8 cellular contexts compared by ENCODE assay signal in genomic region chr5:145834554-145834916, GRCh38. TPM values are rescaled to one million over a fixed set of nuclear protein-coding genes. Genes with fewer than 3 reads are reported as not detected.
DNase-seq lines count a peak whose midpoint lies in the region; ATAC-seq and TF ChIP-seq lines count a peak whose summit lies in the region.

No MANE protein-coding gene starts in this region.

- peak overlapping the region; percentile 31 for H3K27ac Mint-ChIP-seq in Calu3 (ENCODE audit: unreplicated experiment)

- H4K20me1 ChIP-seq in Loucy (ENCODE audit: insufficient read depth, low read length, poor library complexity, severe bottlenecking): peaks cover 11% of the 10 kb centered on the region

- no peaks in the 10 kb centered on the region for H3K27me3 Mint-ChIP-seq in Calu3 (ENCODE audit: unreplicated experiment)

- no peak for DNase-seq in Calu3
- no peak for DNase-seq in neuronal stem cell (ENCODE audit: low spot score)
- no peak for DNase-seq in GF-D8 (lab: John Stamatoyannopoulos, UW)
- no peak for DNase-seq in NCI-H1417 treated with DMSO at 0.1 percent for 48 hours (lab: John Stamatoyannopoulos, UW)
- no peak for DNase-seq in HuH-7.5 (ENCODE audit: low spot score)

- no peak overlapping the region for H2BK12ac ChIP-seq in neuronal stem cell (ENCODE audit: low read length)

- H3K18ac ChIP-seq in neuronal stem cell (ENCODE audit: low read length): no peak overlapping the region

- H2AK5ac ChIP-seq in neuronal stem cell (ENCODE audit: low read depth, low read length): no peak overlapping the region

- peaks cover under 1% of the 10 kb centered on the region for H3K79me1 ChIP-seq in neuronal stem cell (ENCODE audit: low read depth, low read length)

- peaks cover 55% of the 10 kb centered on the region for H3K79me2 ChIP-seq in Loucy (ENCODE audit: insufficient read depth, low read length)

- H3K4me1 ChIP-seq in Loucy (ENCODE audit: insufficient read depth, low read length, poor library complexity, severe bottlenecking) (peaks cover 55% of the 10 kb centered on the region), endocrine pancreas (ENCODE audit: control insufficient read depth, insufficient read depth, low read length) (peaks cover 10% of the 10 kb centered on the region), neuronal stem cell (ENCODE audit: control insufficient read depth in 2 of 2, insufficient read depth in 1 of 2, low read depth in 1 of 2, low read length in 2 of 2) (peaks cover 0 to 6% of the 10 kb centered on the region in 2 donors)

- H3K4me3 Mint-ChIP-seq in Calu3 (ENCODE audit: low read depth, unreplicated experiment): peak overlapping the region; percentile 76

- no peak overlapping the region for H3K14ac ChIP-seq in neuronal stem cell (ENCODE audit: low read length)

- H3K9ac ChIP-seq in Loucy (ENCODE audit: low read depth, low read length, poor library complexity, severe bottlenecking): peak overlapping the region; percentile 81
- H3K9ac ChIP-seq in endocrine pancreas (ENCODE audit: control insufficient read depth, insufficient read depth, low read length): peak overlapping the region; percentile 94
- no peak overlapping the region for H3K9ac ChIP-seq in neuronal stem cell (ENCODE audit: low read depth, low read length, poor library complexity)

- H3K27me3 ChIP-seq in Loucy (ENCODE audit: insufficient read depth, low read length, poor library complexity, severe bottlenecking): no peaks in the 10 kb centered on the region
- no peaks in the 10 kb centered on the region for H3K27me3 ChIP-seq in endocrine pancreas (ENCODE audit: control insufficient read depth, insufficient read depth, low read length)
- peaks cover 0 to 30% (median 0%) of the 10 kb centered on the region in 3 experiments for H3K27me3 ChIP-seq in neuronal stem cell (ENCODE audit: control insufficient read depth in 3 of 3, insufficient read depth in 3 of 3, low read depth in 1 of 3, low read length in 3 of 3)

- no peak overlapping the region for H2BK120ac ChIP-seq in neuronal stem cell (ENCODE audit: low read depth, low read length)

- no peak for TF ChIP-seq CTCF in Calu3 (IDR thresholded peaks at IDR 0.05; ENCODE audit: unreplicated experiment)
- no peak for TF ChIP-seq CTCF in Loucy (conservative IDR thresholded peaks at IDR 0.05; ENCODE audit: low read length)

- H2AFZ ChIP-seq in Loucy (ENCODE audit: low read length) (peak overlapping the region; percentile 95), neuronal stem cell (ENCODE audit: low read length) (peak overlapping the region; percentile 94)

- H3K27ac ChIP-seq in neuronal stem cell (replicated peaks; ENCODE audit: low read length): no peak overlapping the region

- no peaks in the 10 kb centered on the region for H3K9me3 Mint-ChIP-seq in Calu3 (ENCODE audit: low read depth, unreplicated experiment)

- BruUV-seq in Calu3 (replicated peaks; lab: Mats Ljungman, UMichigan): no TSS peak

- H3K36me3 Mint-ChIP-seq in Calu3 (ENCODE audit: insufficient read depth, unreplicated experiment): peaks cover 16% of the 10 kb centered on the region

- peak overlapping the region; percentile 98 for H3K4me3 ChIP-seq in Loucy (ENCODE audit: low read length, poor library complexity, severe bottlenecking)
- peak overlapping the region; percentile 75 for H3K4me3 ChIP-seq in endocrine pancreas (ENCODE audit: control insufficient read depth, insufficient read depth, low read length)
- H3K4me3 ChIP-seq in neuronal stem cell (ENCODE audit: low read length in 2 of 2): peak overlapping the region; percentile 43 to 89

- WGBS in neuronal stem cell (ENCODE audit: extremely low coverage in 2 of 2, insufficient read length in 2 of 2, insufficient replicate concordance in 1 of 2), 2 donors: no CpG with 5 or more reads among the region's 10 CpGs

- intact Hi-C loops in Calu3 (cut with micrococcal nuclease; ENCODE audit: unreplicated experiment): loop anchor here (2.0 to 10.0 kb wide), 4 partner anchors 54 to 340 kb away; partner anchors contain the start of gene SH3RF2

- H3K23ac ChIP-seq in neuronal stem cell (ENCODE audit: low read depth, low read length, poor library complexity): no peak overlapping the region

- no peak overlapping the region for H3K4ac ChIP-seq in neuronal stem cell (ENCODE audit: low read length)

- H3K4me1 Mint-ChIP-seq in Calu3 (ENCODE audit: low read depth, unreplicated experiment): peaks cover 73% of the 10 kb centered on the region

- no peak overlapping the region for H2BK15ac ChIP-seq in neuronal stem cell (ENCODE audit: low read length)

- H3K36me3 ChIP-seq in Loucy (ENCODE audit: insufficient read depth, low read length): no peaks in the 10 kb centered on the region
- no peaks in the 10 kb centered on the region for H3K36me3 ChIP-seq in endocrine pancreas (ENCODE audit: control insufficient read depth, insufficient read depth, low read length)
- H3K36me3 ChIP-seq in neuronal stem cell (replicated peaks in 1 of 2; ENCODE audit: control insufficient read depth in 2 of 2, insufficient read depth in 2 of 2, low read length in 2 of 2): no peaks in the 10 kb centered on the region

- CTCF ChIA-PET in Calu3 (lab: Charles Lee): interaction anchor here (0.6 to 2.5 kb wide), 8 partner anchors 9 to 969 kb away, joined by 3 to 8 read pairs (median 4); no protein-coding TSS in a partner anchor

- no peaks in the 10 kb centered on the region for H3F3A ChIP-seq in Loucy (ENCODE audit: low read depth)

- H2BK5ac ChIP-seq in neuronal stem cell (ENCODE audit: low read length): no peak overlapping the region

- H3K9me2 ChIP-seq in Loucy (replicated peaks; ENCODE audit: low read depth, low read length): no peaks in the 10 kb centered on the region

- H3K4me2 ChIP-seq in Loucy (ENCODE audit: low read depth, low read length, poor library complexity, severe bottlenecking) (peak overlapping the region; percentile 80), neuronal stem cell (ENCODE audit: insufficient read depth, low read length, poor library complexity, severe bottlenecking) (peak overlapping the region; percentile 82)

- H4K91ac ChIP-seq in neuronal stem cell (ENCODE audit: low read depth, low read length, poor library complexity): no peak overlapping the region

- no peak overlapping the region for H4K8ac ChIP-seq in neuronal stem cell (ENCODE audit: low read depth, low read length)

- no peak for ATAC-seq in GM21423 (IDR thresholded peaks at IDR 0.05; ENCODE audit: unreplicated experiment)

- H3K9me3 ChIP-seq in Loucy (ENCODE audit: insufficient read depth, low read depth, low read length) (no peaks in the 10 kb centered on the region), endocrine pancreas (ENCODE audit: control insufficient read depth, low read length) (no peaks in the 10 kb centered on the region), neuronal stem cell (replicated peaks in 1 of 2; ENCODE audit: control insufficient read depth in 2 of 2, insufficient read depth in 1 of 2, low read depth in 1 of 2, low read length in 2 of 2) (no peaks in the 10 kb centered on the region)

RNA-seq across cellular contexts. Expression of gene PRELID2, which starts 0.6 kb away (rescaled TPM):
- total RNA-seq in Calu3 (2022): 33.2 and 33.4 TPM in 2 replicates
- polyA plus RNA-seq in neuronal stem cell (2013, experiment 1 of 2): 16.2 TPM
- 16.6 TPM for polyA plus RNA-seq in neuronal stem cell (2013, experiment 2 of 2)

RNA-seq across cellular contexts. Expression of gene GRXCR2, which starts 38.3 kb away (rescaled TPM):
- total RNA-seq in Calu3 (2022): not detected in 2 replicates
- not detected for polyA plus RNA-seq in neuronal stem cell (2013, experiment 1 of 2)
- not detected for polyA plus RNA-seq in neuronal stem cell (2013, experiment 2 of 2)
